In genomic region chr10:51960494-51960895, GRCh38 we compare ENCODE assay signal across 8 cellular contexts.
DNase-seq lines count a peak whose midpoint lies in the region; ATAC-seq and TF ChIP-seq lines count a peak whose summit lies in the region.

No MANE protein-coding gene starts in this region.

- H3K27ac Mint-ChIP-seq in type B pancreatic cell = no peak overlapping the region

- H3K9me3 Mint-ChIP-seq in type B pancreatic cell = no peaks in the 10 kb centered on the region

- DNase-seq in DMS53 treated with DMSO at 0.1 percent for 48 hours (lab: John Stamatoyannopoulos, UW; ENCODE audit: unreplicated experiment) = peak; percentile 38
- DNase-seq in NB4 (ENCODE audit: low read depth) = peak; percentile 35
- peak; percentile 42 for DNase-seq in brain microvascular endothelial cell
- DNase-seq in iris pigment epithelial cell (ENCODE audit: low read depth) = peak; percentile 37
- no peak for DNase-seq in type B pancreatic cell (ENCODE audit: extremely low spot score, unreplicated experiment)
- DNase-seq in T1000 (lab: John Stamatoyannopoulos, UW) = no peak
- DNase-seq in NCI-H1048 (lab: John Stamatoyannopoulos, UW) = no peak

- TF ChIP-seq CTCF in NB4 (IDR thresholded peaks at IDR 0.05; ENCODE audit: low read depth, low read length) (peak; percentile 37), brain microvascular endothelial cell (IDR thresholded peaks at IDR 0.05; ENCODE audit: low read depth, low read length, missing control alignments) (peak; percentile 46), type B pancreatic cell (conservative IDR thresholded peaks at IDR 0.05) (peak; percentile 81)

- ATAC-seq in GM21528 (IDR thresholded peaks at IDR 0.05; ENCODE audit: low FRiP score, unreplicated experiment) = peak; percentile 61

- H3K36me3 Mint-ChIP-seq in type B pancreatic cell = no peaks in the 10 kb centered on the region

- no peak overlapping the region for H3K27ac ChIP-seq in brain microvascular endothelial cell

- in situ Hi-C loops in brain microvascular endothelial cell (cut with HindIII; ENCODE audit: low pct_ligation_motif_present, low sequenced_read_pairs) = no loop called here

- no peaks in the 10 kb centered on the region for H3K27me3 ChIP-seq in brain microvascular endothelial cell (replicated peaks)

- no peaks in the 10 kb centered on the region for H3K36me3 ChIP-seq in brain microvascular endothelial cell (replicated peaks)

- H3K4me1 Mint-ChIP-seq in type B pancreatic cell (ENCODE audit: unreplicated experiment) = peaks cover 3% of the 10 kb centered on the region

- H3K27me3 Mint-ChIP-seq in type B pancreatic cell = no peaks in the 10 kb centered on the region

- H3K4me3 ChIP-seq in NB4 (ENCODE audit: low read depth, low read length) (no peak overlapping the region), brain microvascular endothelial cell (ENCODE audit: low read depth, low read length) (no peak overlapping the region)

- H3K4me3 Mint-ChIP-seq in type B pancreatic cell = no peak overlapping the region

- no peak for TF ChIP-seq POLR2A in NB4 (IDR thresholded peaks at IDR 0.05; ENCODE audit: extremely low read depth, insufficient read length)

Comparison
In these comparisons a context has a peak if more than half of its experiments do, and no peak if none do; other contexts are left out.
1. DNase-seq: peak in DMS53 treated with DMSO at 0.1 percent for 48 hours (single experiment), NB4 (single experiment), brain microvascular endothelial cell (single experiment) and iris pigment epithelial cell (single experiment); none in type B pancreatic cell (single experiment), T1000 (single experiment) and NCI-H1048 (single experiment).
2. Peak in every context shown above with its lines, with median percentiles within 50 percentile points of each other: CTCF ChIP-seq.